In the genomic region with DNA sequence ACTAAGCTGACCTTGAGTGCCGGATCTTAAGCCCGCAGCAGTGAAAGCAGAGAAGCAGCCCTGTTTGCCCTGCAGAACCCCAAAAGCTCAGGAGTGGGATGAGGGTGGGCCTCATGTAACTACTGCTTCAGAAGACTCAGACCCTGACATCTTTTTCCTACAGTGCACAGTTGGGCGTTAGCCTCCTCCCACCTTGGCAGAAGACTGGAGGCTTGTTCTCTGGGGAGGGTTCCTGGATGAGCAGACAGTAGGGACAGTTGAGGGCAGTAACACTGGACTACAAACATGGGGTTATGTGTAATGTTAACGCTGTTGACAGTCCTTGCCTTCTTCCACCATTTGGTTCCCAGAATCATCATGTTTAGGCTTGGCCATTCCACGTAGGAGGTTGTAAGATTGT, we compare ENCODE assay signal across 17 cellular contexts. TPM values are rescaled to one million over a fixed set of nuclear protein-coding genes. Genes with fewer than 3 reads are reported as not detected.
A peak's percentile ranks its signal among the peaks of the same experiment; 100 is the strongest.
DNase-seq lines count a peak whose midpoint lies in the region; ATAC-seq, FAIRE-seq and TF ChIP-seq lines count a peak whose summit lies in the region.
"Had no signal": no experiment of that assay in that cellular context is flagged by ENCODE, and none has a peak within 500 bp of the region (broad histone marks: within the 10 kb centered on the region; RNA-seq: fewer than 3 reads in every experiment).

No MANE protein-coding gene starts in this region.

- H4K20me1 ChIP-seq in HepG2 (ENCODE audit: insufficient read depth, low read length): no peaks in the 10 kb centered on the region

- no peak for TF ChIP-seq POLR2A in HepG2 (IDR thresholded peaks at IDR 0.05; ENCODE audit: insufficient read depth in 1 of 2, low read depth in 2 of 2, low read length in 2 of 2)
- no peak for TF ChIP-seq POLR2A in testis (IDR thresholded peaks at IDR 0.05)

- WGBS in liver: 42% methylated on average over 5 of the region's 5 CpGs
- WGBS in HepG2 (ENCODE audit: low lambda C conversion rate): 93% methylated on average over 4 of the region's 5 CpGs
- 81 to 92% methylated on average over 5 of the region's 5 CpGs for WGBS in testis, 2 donors

- H3K27me3 Mint-ChIP-seq in HFFc6 (ENCODE audit: insufficient read depth): no peaks in the 10 kb centered on the region; the same call in 1 of the 2 replicates
- H3K27me3 Mint-ChIP-seq: CD4-positive, alpha-beta T cell had no signal

- H3K4me2 ChIP-seq in HepG2 (ENCODE audit: low read depth, low read length): no peak overlapping the region
- H3K4me2 ChIP-seq: GM23338 had no signal

- no peak overlapping the region for H3K4me3 Mint-ChIP-seq in HFFc6
- H3K4me3 Mint-ChIP-seq: CD4-positive, alpha-beta T cell; GM23338 had no signal

- in situ Hi-C loops in HepG2 (cut with HindIII; ENCODE audit: extremely low pct_ligation_motif_present, low pct_unique_long_range_greater_than_20kb): no loop called here

- ATAC-seq in HepG2: no peak
- ATAC-seq: GM23338, HCT116 had no signal

- H3K4me3 ChIP-seq in liver (ENCODE audit: low read depth in 1 of 3, low read length in 3 of 3): peak overlapping the region; percentile 42 to 87 (median 61)
- H3K4me3 ChIP-seq in HepG2 (replicated peaks in 1 of 3; ENCODE audit: insufficient read depth in 1 of 3, low read depth in 2 of 3, low read length in 3 of 3): no peak overlapping the region
- peak overlapping the region; percentile 56 to 61 for H3K4me3 ChIP-seq in kidney (ENCODE audit: low read length in 2 of 2)
- no peak overlapping the region for H3K4me3 ChIP-seq in testis
- H3K4me3 ChIP-seq: GM23338 had no signal

- H3K9me3 Mint-ChIP-seq in HFFc6: no peaks in the 10 kb centered on the region
- H3K9me3 Mint-ChIP-seq: CD4-positive, alpha-beta T cell; GM23338 had no signal

- H2AFZ ChIP-seq in HepG2 (ENCODE audit: low read length): no peak overlapping the region
- H2AFZ ChIP-seq: GM23338 had no signal

- H3K36me3 ChIP-seq in liver (ENCODE audit: control insufficient read depth in 4 of 4, insufficient read depth in 3 of 4, low read depth in 1 of 4, low read length in 3 of 4) (peaks cover 8 to 19% (median 12%) of the 10 kb centered on the region in 4 donors), HepG2 (replicated peaks in 1 of 2; ENCODE audit: control insufficient read depth in 1 of 2, insufficient read depth in 2 of 2, low read length in 2 of 2) (peaks cover 24 to 84% of the 10 kb centered on the region in 2 experiments), kidney (ENCODE audit: control insufficient read depth in 1 of 2, insufficient read depth in 2 of 2, low read length in 2 of 2) (peaks cover 19 to 20% of the 10 kb centered on the region in 2 donors), testis (ENCODE audit: low read depth, missing control alignments) (no peaks in the 10 kb centered on the region)

- no peaks in the 10 kb centered on the region for H3K9me3 ChIP-seq in liver (ENCODE audit: control insufficient read depth in 4 of 4, low read length in 3 of 4)
- no peaks in the 10 kb centered on the region for H3K9me3 ChIP-seq in HepG2 (ENCODE audit: low read length)
- H3K9me3 ChIP-seq in kidney (ENCODE audit: control insufficient read depth in 1 of 2, low read length in 2 of 2): no peaks in the 10 kb centered on the region
- H3K9me3 ChIP-seq in testis: no peaks in the 10 kb centered on the region
- H3K9me3 ChIP-seq: Caco-2 had no signal

- H3K27me3 ChIP-seq in liver (ENCODE audit: control insufficient read depth in 4 of 4, insufficient read depth in 4 of 4, low read length in 3 of 4) (no peaks in the 10 kb centered on the region), HepG2 (ENCODE audit: control insufficient read depth in 1 of 2, insufficient read depth in 2 of 2, low read length in 2 of 2) (no peaks in the 10 kb centered on the region), testis (no peaks in the 10 kb centered on the region)

- H3K36me3 Mint-ChIP-seq in HFFc6 (ENCODE audit: low read depth): peaks cover 85% of the 10 kb centered on the region

- BruUV-seq in HepG2 (replicated peaks; lab: Mats Ljungman, UMichigan): no TSS peak

- H3K27ac ChIP-seq in liver (ENCODE audit: low read depth in 1 of 2, low read length in 2 of 2): peak overlapping the region; percentile 83 to 84
- H3K27ac ChIP-seq in HepG2 (ENCODE audit: extremely low read length, insufficient read depth, low read length): no peak overlapping the region
- peak overlapping the region in 1 of 2 donors; percentile 63 for H3K27ac ChIP-seq in kidney (ENCODE audit: low read depth in 2 of 2, low read length in 2 of 2)
- H3K27ac ChIP-seq in testis: peak overlapping the region; percentile 14 to 86
- H3K27ac ChIP-seq in substantia nigra (ENCODE audit: low read depth, low read length, poor library complexity, severe bottlenecking): no peak overlapping the region
- H3K27ac ChIP-seq: C4-2B had no signal

- peak overlapping the region; percentile 24; the same call in 1 of the 2 replicates for H3K27ac Mint-ChIP-seq in HFFc6
- H3K27ac Mint-ChIP-seq: CD4-positive, alpha-beta T cell; GM23338 had no signal

- POLR2A ChIA-PET in HepG2 (lab: Yijun Ruan, JAX): interaction anchor here (1.3 kb wide), 1 partner anchor 9 kb away, joined by 5 read pairs; no protein-coding TSS in a partner anchor

- no peak for TF ChIP-seq CTCF in liver (IDR thresholded peaks at IDR 0.05; ENCODE audit: low read depth, low read length, missing input control)
- no peak for TF ChIP-seq CTCF in HepG2 (CRISPR knock-in tag; IDR thresholded peaks at IDR 0.05)
- TF ChIP-seq CTCF in HFFc6 (IDR thresholded peaks at IDR 0.05): no peak
- no peak for TF ChIP-seq CTCF in kidney (IDR thresholded peaks at IDR 0.05; ENCODE audit: borderline replicate concordance, extremely low read depth, insufficient read depth)
- TF ChIP-seq CTCF in testis (IDR thresholded peaks at IDR 0.05): no peak

- intact Hi-C loops in HepG2 (cut with micrococcal nuclease; ENCODE audit: unreplicated experiment): no loop called here
- intact Hi-C loops in kidney (cut with DNase I): no loop called here
- intact Hi-C loops in testis (cut with DNase I; ENCODE audit: low total_unique reads): no loop called here

- FAIRE-seq in HepG2 (lab: Jason Lieb, UNC): no peak
- FAIRE-seq in kidney (lab: Jason Lieb, UNC): no peak
- FAIRE-seq: D721Med, G401.6, HTR-8/SVneo had no signal

- TF ChIP-seq EP300 in HepG2 (IDR thresholded peaks at IDR 0.05; ENCODE audit: low read depth in 2 of 2, low read length in 2 of 2) (no peak), HepG2 (CRISPR knock-in tag; IDR thresholded peaks at IDR 0.05; ENCODE audit: borderline replicate concordance) (no peak)

- H3K4me1 Mint-ChIP-seq in HFFc6 (ENCODE audit: low read depth): peaks cover 47% of the 10 kb centered on the region
- H3K4me1 Mint-ChIP-seq: GM23338 had no signal

- no peak for TF ChIP-seq RAD21 in liver (IDR thresholded peaks at IDR 0.05)
- TF ChIP-seq RAD21 in HepG2 (CRISPR knock-in tag; IDR thresholded peaks at IDR 0.05): no peak

- H3K79me2 ChIP-seq in HepG2 (ENCODE audit: insufficient read depth, low read length): no peaks in the 10 kb centered on the region

- CTCF ChIA-PET in HepG2 (lab: Yijun Ruan, JAX; ENCODE audit: low intra/inter-chr PET ratio, low total read pairs): no interaction called here

- no peak for DNase-seq in HepG2 (ENCODE audit: low spot score)
- DNase-seq in HFFc6: no peak
- no peak for DNase-seq in kidney
- DNase-seq in testis: no peak
- no peak for DNase-seq in substantia nigra (lab: John Stamatoyannopoulos, UW)
- DNase-seq in RKO (ENCODE audit: low spot score): no peak
- DNase-seq: AML-193; Caco-2; CD4-positive, alpha-beta T cell; H7 had no signal

- H3K4me1 ChIP-seq in liver (ENCODE audit: control insufficient read depth in 4 of 4, insufficient read depth in 4 of 4, low read length in 3 of 4): peaks cover 15 to 63% (median 37%) of the 10 kb centered on the region in 4 donors
- peaks cover 53% of the 10 kb centered on the region for H3K4me1 ChIP-seq in HepG2 (ENCODE audit: insufficient read depth, low read length)
- H3K4me1 ChIP-seq in kidney (ENCODE audit: control insufficient read depth in 1 of 2, insufficient read depth in 1 of 2, low read depth in 1 of 2, low read length in 2 of 2): peaks cover 22 to 25% of the 10 kb centered on the region in 2 donors
- peaks cover 42% of the 10 kb centered on the region for H3K4me1 ChIP-seq in testis

- peak overlapping the region in 1 of 2 donors; percentile 75 for H3K9ac ChIP-seq in liver (ENCODE audit: low read depth in 1 of 2, low read length in 2 of 2)
- H3K9ac ChIP-seq in HepG2 (ENCODE audit: insufficient read depth, low read depth, low read length): no peak overlapping the region
- H3K9ac ChIP-seq in kidney (ENCODE audit: low read length in 2 of 2): no peak overlapping the region

RNA-seq across cellular contexts. Expression of a gene that starts 9.6 kb away (rescaled TPM):
- total RNA-seq in liver: 10 to 100 TPM; 13.6 to 46.9 TPM
- 10 to 100 TPM; 14.6 to 25.0 TPM for polyA plus RNA-seq in liver
- total RNA-seq in HepG2 (2016; rRNA removed; fragmentation: Illumina TruSeq; extraction: Trizol): 42.8 and 63.1 TPM in 2 replicates
- total RNA-seq in HepG2 (2016; cell fraction: cytosol; rRNA removed; fragmentation: Illumina TruSeq; extraction: Trizol; ENCODE audit: low read depth): 8.1 and 8.4 TPM in 2 replicates
- 40.9 and 54.3 TPM in 2 replicates for total RNA-seq in HepG2 (2016; cell fraction: insoluble cytoplasmic fraction; rRNA removed; fragmentation: Illumina TruSeq; extraction: Trizol)
- total RNA-seq in HepG2 (2016; cell fraction: membrane; rRNA removed; fragmentation: Illumina TruSeq; extraction: Trizol): 18.5 and 19.2 TPM in 2 replicates
- total RNA-seq in HepG2 (2016; cell fraction: nucleus; rRNA removed; fragmentation: Illumina TruSeq; extraction: Trizol): 56.4 and 60.8 TPM in 2 replicates
- polyA plus RNA-seq in HepG2 (2011; rRNA removed): 9.6 and 10.1 TPM in 2 replicates
- 6.4 and 7.9 TPM in 2 replicates for polyA plus RNA-seq in HepG2 (2011; cell fraction: cytosol; rRNA removed)
- 42.7 and 43.4 TPM in 2 replicates for polyA plus RNA-seq in HepG2 (2011; cell fraction: nucleus; rRNA removed)
- 19.4 and 21.9 TPM in 2 replicates for polyA plus RNA-seq in HepG2 (2012)
- polyA plus RNA-seq in HepG2 (2016; cell fraction: cytosol; fragmentation: Illumina TruSeq; extraction: Trizol; ENCODE audit: low read depth): 4.7 and 5.0 TPM in 2 replicates
- 61.3 and 68.4 TPM in 2 replicates for polyA plus RNA-seq in HepG2 (2016; cell fraction: insoluble cytoplasmic fraction; fragmentation: Illumina TruSeq; extraction: Trizol; ENCODE audit: low read depth)
- polyA plus RNA-seq in HepG2 (2016; cell fraction: membrane; fragmentation: Illumina TruSeq; extraction: Trizol; ENCODE audit: low read depth): 9.5 and 10.5 TPM in 2 replicates
- polyA plus RNA-seq in HepG2 (2016; cell fraction: nucleus; fragmentation: Illumina TruSeq; extraction: Trizol; ENCODE audit: insufficient read depth, low read depth): 105 and 109 TPM in 2 replicates
- polyA minus RNA-seq in HepG2 (2011; rRNA and poly(A)+ RNA removed; ENCODE audit: low replicate concordance): 23.3 and 120 TPM in 2 replicates
- 7.5 and 8.1 TPM in 2 replicates for polyA minus RNA-seq in HepG2 (2011; cell fraction: cytosol; rRNA and poly(A)+ RNA removed)
- polyA minus RNA-seq in HepG2 (2011; cell fraction: nucleus; rRNA and poly(A)+ RNA removed): 51.4 and 55.3 TPM in 2 replicates
- 100 to 1,000 TPM in 1 of 6 experiments, 10 to 100 TPM in 5; 89.3 to 125 (median 91.6) TPM for total RNA-seq in HFFc6 (2021; fragmentation: NEBNext Ultra II Directional; extraction: Animal tissue kit (Norgen Biotek cat#: 25700))
- total RNA-seq in kidney: 23.8 TPM
- 8.8 TPM for polyA plus RNA-seq in kidney (ENCODE audit: insufficient read depth, low read depth, low replicate concordance)
- total RNA-seq in testis: 10 to 100 TPM; 55.9 to 66.1 TPM
- 41.2 TPM for polyA plus RNA-seq in testis (ENCODE audit: insufficient read depth, low read depth, low replicate concordance)

RNA-seq across cellular contexts. Expression of a gene that starts 32.5 kb away (rescaled TPM):
- total RNA-seq in liver (under 1 TPM; 0.09 to 0.67 TPM), HepG2 (2016; rRNA removed; fragmentation: Illumina TruSeq; extraction: Trizol) (0.07 TPM in 1 of 2 replicates, not detected in the other), kidney (0.50 TPM), testis (10 to 100 TPM; 23.4 to 96.8 TPM)
- polyA plus RNA-seq in liver (under 1 TPM; 0.02 to 0.68 TPM), HepG2 (2011; rRNA removed) (0.18 and 0.20 TPM in 2 replicates), kidney (ENCODE audit: insufficient read depth, low read depth, low replicate concordance) (0.32 TPM), testis (ENCODE audit: insufficient read depth, low read depth, low replicate concordance) (85.4 TPM)
- not detected in 2 replicates for total RNA-seq in HepG2 (2016; cell fraction: cytosol; rRNA removed; fragmentation: Illumina TruSeq; extraction: Trizol; ENCODE audit: low read depth)
- total RNA-seq in HepG2 (2016; cell fraction: insoluble cytoplasmic fraction; rRNA removed; fragmentation: Illumina TruSeq; extraction: Trizol): 0.19 TPM in 1 of 2 replicates, not detected in the other
- 0.09 TPM in 1 of 2 replicates, not detected in the other for total RNA-seq in HepG2 (2016; cell fraction: membrane; rRNA removed; fragmentation: Illumina TruSeq; extraction: Trizol)
- total RNA-seq in HepG2 (2016; cell fraction: nucleus; rRNA removed; fragmentation: Illumina TruSeq; extraction: Trizol): 0.31 and 0.50 TPM in 2 replicates
- polyA plus RNA-seq in HepG2 (2011; cell fraction: cytosol; rRNA removed): 0.05 and 0.08 TPM in 2 replicates
- 1.2 and 1.7 TPM in 2 replicates for polyA plus RNA-seq in HepG2 (2011; cell fraction: nucleus; rRNA removed)
- 0.44 and 0.65 TPM in 2 replicates for polyA plus RNA-seq in HepG2 (2012)
- polyA plus RNA-seq in HepG2 (2016; cell fraction: cytosol; fragmentation: Illumina TruSeq; extraction: Trizol; ENCODE audit: low read depth): not detected in 2 replicates
- not detected in 2 replicates for polyA plus RNA-seq in HepG2 (2016; cell fraction: insoluble cytoplasmic fraction; fragmentation: Illumina TruSeq; extraction: Trizol; ENCODE audit: low read depth)
- polyA plus RNA-seq in HepG2 (2016; cell fraction: membrane; fragmentation: Illumina TruSeq; extraction: Trizol; ENCODE audit: low read depth): not detected in 2 replicates
- polyA plus RNA-seq in HepG2 (2016; cell fraction: nucleus; fragmentation: Illumina TruSeq; extraction: Trizol; ENCODE audit: insufficient read depth, low read depth): 0.60 and 0.71 TPM in 2 replicates
- 0.37 and 1.3 TPM in 2 replicates for polyA minus RNA-seq in HepG2 (2011; rRNA and poly(A)+ RNA removed; ENCODE audit: low replicate concordance)
- polyA minus RNA-seq in HepG2 (2011; cell fraction: cytosol; rRNA and poly(A)+ RNA removed): not detected in 2 replicates
- polyA minus RNA-seq in HepG2 (2011; cell fraction: nucleus; rRNA and poly(A)+ RNA removed): 2.1 and 2.4 TPM in 2 replicates
- under 1 TPM in 4 of 6 experiments, not detected in 2; 0.07 to 0.17 (median 0.11) TPM for total RNA-seq in HFFc6 (2021; fragmentation: NEBNext Ultra II Directional; extraction: Animal tissue kit (Norgen Biotek cat#: 25700))
- total RNA-seq: H7 had no signal

Comparison
In these comparisons a context has a peak if more than half of its experiments do, and no peak if none do; other contexts are left out.
1. H3K27ac ChIP-seq: peak in liver (2 of 2) and testis (2 of 2); none in HepG2 (single experiment) and substantia nigra (single experiment).
2. H3K4me3 ChIP-seq: peak in liver (3 of 3) and kidney (2 of 2); none in HepG2 (0 of 3) and testis (0 of 2).
3. RNA of a gene that starts 32.5 kb away (total RNA-seq): 23.4 to 96.8 TPM in testis; 0.09 to 0.67 TPM in liver, 0.50 TPM in kidney (single experiment), 0.07 to 0.17 TPM in HFFc6 and 0.07 to 0.50 TPM in HepG2; every median in the first group is over 10 times any median in the second.